23 cellular contexts compared by ENCODE assay signal in the genomic region with DNA sequence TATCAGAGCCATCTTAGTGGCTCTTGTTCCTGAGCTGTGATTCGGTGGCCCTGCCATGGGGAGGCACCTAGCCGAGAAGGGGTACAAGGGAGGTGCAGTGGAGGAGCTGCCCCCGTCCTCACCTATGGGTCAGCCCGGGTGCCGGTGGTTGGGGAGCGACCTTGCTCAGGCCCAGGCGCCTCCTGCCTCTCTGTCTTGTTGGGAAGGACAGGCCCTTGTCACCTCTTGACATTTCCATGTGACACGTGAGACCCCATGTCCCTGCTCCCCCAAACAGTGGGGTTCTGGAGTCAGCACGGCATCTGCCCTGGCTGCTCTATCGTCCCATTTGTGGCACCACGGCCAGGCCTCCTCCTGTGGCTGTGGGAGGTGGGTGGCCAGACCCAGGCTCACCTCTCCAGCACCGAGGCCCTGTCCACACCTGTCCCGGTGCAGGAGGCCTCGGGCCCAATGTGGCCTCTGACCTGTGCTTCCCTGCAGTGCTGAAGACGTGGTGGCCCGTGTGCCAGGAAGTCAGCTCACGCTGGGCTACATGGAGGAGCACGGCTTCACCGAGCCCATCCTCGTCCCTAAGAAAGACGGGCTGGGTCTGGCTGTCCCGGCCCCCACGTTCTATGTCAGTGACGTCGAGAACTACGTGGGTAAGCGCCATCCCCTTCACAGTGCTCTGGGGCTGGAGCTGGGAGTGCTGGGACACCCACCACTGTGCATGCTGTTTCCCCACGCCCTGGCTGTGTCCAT.
DNase-seq lines count a peak whose midpoint lies in the region; ATAC-seq, FAIRE-seq and TF ChIP-seq lines count a peak whose summit lies in the region.
"Had no signal": no experiment of that assay in that cellular context is flagged by ENCODE, and none has a peak within 500 bp of the region (broad histone marks: within the 10 kb centered on the region; RNA-seq: fewer than 3 reads in every experiment).

No MANE protein-coding gene starts in this region.

- H3K36me3 ChIP-seq in pancreas (peaks cover 0 to 35% (median 9%) of the 10 kb centered on the region in 3 donors), aorta (ENCODE audit: control insufficient read depth in 1 of 2, insufficient read depth in 2 of 2, low read length in 1 of 2) (peaks cover 0 to 9% of the 10 kb centered on the region in 2 donors)

- 94 to 97% methylated on average over 28 of the region's 28 CpGs for whole genome bisulfite sequencing in pancreas, 2 donors
- WGBS in aorta, 2 donors: 92 to 96% methylated on average over 28 of the region's 28 CpGs

- no peaks in the 10 kb centered on the region for H3K9me3 ChIP-seq in pancreas
- no peaks in the 10 kb centered on the region for H3K9me3 ChIP-seq in aorta (ENCODE audit: control insufficient read depth, low read length)
- H3K9me3 ChIP-seq: body of pancreas had no signal

- H3K4me3 ChIP-seq in coronary artery (no peak overlapping the region), pancreas (no peak overlapping the region), aorta (ENCODE audit: low read length in 2 of 2) (no peak overlapping the region)
- H3K4me3 ChIP-seq: body of pancreas, esophagus muscularis mucosa, K562 had no signal

- TF ChIP-seq CTCF in coronary artery (IDR thresholded peaks at IDR 0.05) (no peak), pancreas (IDR thresholded peaks at IDR 0.05) (no peak)

- H3K27me3 ChIP-seq in pancreas: no peaks in the 10 kb centered on the region
- no peaks in the 10 kb centered on the region for H3K27me3 ChIP-seq in aorta (ENCODE audit: control insufficient read depth in 1 of 2, insufficient read depth in 2 of 2, low read length in 1 of 2)
- H3K27me3 ChIP-seq: body of pancreas, esophagus muscularis mucosa had no signal

- no peaks in the 10 kb centered on the region for H3K4me1 ChIP-seq in pancreas
- no peaks in the 10 kb centered on the region for H3K4me1 ChIP-seq in aorta (ENCODE audit: control insufficient read depth in 1 of 2, insufficient read depth in 2 of 2, low read length in 2 of 2)
- H3K4me1 ChIP-seq: body of pancreas had no signal

- no peak for FAIRE-seq in pancreas (lab: Jason Lieb, UNC)
- FAIRE-seq: frontal cortex, G401.6, islet of Langerhans, K562 had no signal

- no peak overlapping the region for H3K27ac ChIP-seq in coronary artery
- no peak overlapping the region for H3K27ac ChIP-seq in pancreas
- no peak overlapping the region for H3K27ac ChIP-seq in aorta (ENCODE audit: low read depth in 1 of 2, low read length in 2 of 2)
- H3K27ac ChIP-seq: body of pancreas, esophagus muscularis mucosa had no signal

- peak; percentile 0 for DNase-seq in stimulated activated CD4-positive, alpha-beta T cell treated with anti-CD3 and anti-CD28 coated beads, Interleukin-1b, Interleukin-23, amount 100 ng/mL, for 48 hours
- DNase-seq in stimulated activated CD4-positive, alpha-beta T cell treated with anti-CD3 and anti-CD28 coated beads, Interleukin-4, amount 100 ng/mL, for 1 hour: no peak
- DNase-seq in coronary artery (ENCODE audit: low spot score) (peak; percentile 52), pancreas (peak in 4 of 6 donors; percentile 5 to 53 (median 29)), aorta (peak; percentile 33 to 59), DMS153 (lab: John Stamatoyannopoulos, UW) (no peak), retina (no peak), NCI-H2171 (lab: John Stamatoyannopoulos, UW) (no peak)
- DNase-seq: activated CD4-positive, alpha-beta T cell treated with anti-CD3 and anti-CD28 coated beads, Interleukin-2, amount 50 U/mL, for 4 hours; CD4-positive, alpha-beta memory T cell; effector memory CD8-positive, alpha-beta T cell; mammary epithelial cell; naive B cell; NCI-H146; NCI-H526 treated with DMSO at 0.1 percent for 48 hours; RPMI8226; stimulated activated naive CD4-positive, alpha-beta T cell had no signal

- ATAC-seq in pancreas: no peak
- ATAC-seq in aorta (ENCODE audit: low FRiP score): peak; percentile 12
- ATAC-seq: body of pancreas; effector memory CD8-positive, alpha-beta T cell; K562 had no signal

- intact Hi-C loops in pancreas (cut with DNase I): no loop called here
- intact Hi-C loops in aorta (cut with DNase I): no loop called here

Comparison
In these comparisons a context has a peak if more than half of its experiments do, and no peak if none do; other contexts are left out.
1. DNase-seq: peak in stimulated activated CD4-positive, alpha-beta T cell treated with anti-CD3 and anti-CD28 coated beads, Interleukin-1b, Interleukin-23, amount 100 ng/mL, for 48 hours (single experiment), coronary artery (single experiment), pancreas (4 of 6) and aorta (2 of 2); none in stimulated activated CD4-positive, alpha-beta T cell treated with anti-CD3 and anti-CD28 coated beads, Interleukin-4, amount 100 ng/mL, for 1 hour (single experiment), DMS153 (single experiment), retina (single experiment) and NCI-H2171 (single experiment).